19 cellular contexts compared by ENCODE assay signal in genomic region chrX:9957743-9958142, GRCh38. TPM values are rescaled to one million over a fixed set of nuclear protein-coding genes. Genes with fewer than 3 reads are reported as not detected.
"Had no signal": no experiment of that assay in that cellular context is flagged by ENCODE, and none has a peak within 500 bp of the region (broad histone marks: within the 10 kb centered on the region; RNA-seq: fewer than 3 reads in every experiment).

No MANE protein-coding gene starts in this region.

- H3K4me1 ChIP-seq: esophagus muscularis mucosa, left lung, pancreas, tibial artery had no signal

- H3K36me3 ChIP-seq: esophagus muscularis mucosa, left lung, pancreas, tibial artery had no signal

- DNase-seq: activated CD4-positive, alpha-beta memory T cell treated with anti-CD3 and anti-CD28 coated beads for 36 hours; activated CD4-positive, alpha-beta T cell treated with anti-CD3 and anti-CD28 coated beads for 36 hours; activated CD8-positive, alpha-beta memory T cell treated with anti-CD3 and anti-CD28 coated beads, Interleukin-2, amount 10 ng/mL, durations not matched to agents 7 days and 5 days; activated naive CD4-positive, alpha-beta T cell treated with anti-CD3 and anti-CD28 coated beads, Interleukin-2, amount 50 U/mL, for 16 hours; activated T-cell treated with anti-CD3 and anti-CD28 coated beads, Interleukin-2, amount 50 U/mL, for 24 hours; dorsolateral prefrontal cortex; hippocampal formation; left lung; mammary epithelial cell; mucosa of descending colon; naive thymus-derived CD4-positive, alpha-beta T cell; pancreas; tibial artery had no signal

- FAIRE-seq: endometrium, keratinocyte, pancreas, urothelium cell line had no signal

- H3K27me3 ChIP-seq: esophagus muscularis mucosa, left lung, pancreas, tibial artery had no signal

- ATAC-seq: activated CD4-positive, alpha-beta T cell treated with anti-CD3 and anti-CD28 coated beads for 36 hours; activated CD8-positive, alpha-beta memory T cell treated with anti-CD3 and anti-CD28 coated beads, Interleukin-2, amount 10 ng/mL, durations not matched to agents 7 days and 5 days; left lung; mucosa of descending colon; naive thymus-derived CD4-positive, alpha-beta T cell; pancreas; stimulated activated effector memory CD8-positive, alpha-beta T cell treated with anti-CD3 and anti-CD28 coated beads, Interleukin-12 subunit alpha, Interleukin-12 subunit beta, amount 100 ng/mL, for 72 hours had no signal

- H3K27ac ChIP-seq: dorsolateral prefrontal cortex, esophagus muscularis mucosa, left lung, pancreas, tibial artery had no signal

- H3K9me3 ChIP-seq: left lung, mucosa of descending colon, pancreas had no signal

- H3K4me3 ChIP-seq: dorsolateral prefrontal cortex, esophagus muscularis mucosa, left lung, mucosa of descending colon, pancreas, tibial artery had no signal

RNA-seq across cellular contexts. Expression of gene CLDN34, which starts 9.4 kb away (rescaled TPM):
- polyA plus RNA-seq: adipose tissue; naive thymus-derived CD4-positive, alpha-beta T cell had no signal
